19 cellular contexts compared by ENCODE assay signal in genomic region chr11:102117472-102118113, GRCh38. TPM values are rescaled to one million over a fixed set of nuclear protein-coding genes. Genes with fewer than 3 reads are reported as not detected.
DNase-seq lines count a peak whose midpoint lies in the region; ATAC-seq and TF ChIP-seq lines count a peak whose summit lies in the region.
"Had no signal": no experiment of that assay in that cellular context is flagged by ENCODE, and none has a peak within 500 bp of the region (broad histone marks: within the 10 kb centered on the region; RNA-seq: fewer than 3 reads in every experiment).

No MANE protein-coding gene starts in this region.

- H3K18ac ChIP-seq in IMR-90 (ENCODE audit: low read depth, low read length) = peak overlapping the region; percentile 24; the same call in 1 of the 2 replicates

- H4K5ac ChIP-seq in IMR-90 (ENCODE audit: low read depth, low read length) = no peak overlapping the region

- no peak for TF ChIP-seq POLR2A in IMR-90 (IDR thresholded peaks at IDR 0.05; ENCODE audit: low read depth, low read length)

- H3K4me1 Mint-ChIP-seq in chondrocyte (ENCODE audit: low read depth) (peaks cover 83% of the 10 kb centered on the region), nephron (peaks cover 68% of the 10 kb centered on the region)

- H3K4me1 ChIP-seq in A673 (ENCODE audit: insufficient read depth, low read length, poor library complexity, severe bottlenecking) (peaks cover 76% of the 10 kb centered on the region), IMR-90 (ENCODE audit: control insufficient read depth, insufficient read depth, low read length) (peaks cover 26% of the 10 kb centered on the region)

- H2AK9ac ChIP-seq in IMR-90 (replicated peaks; ENCODE audit: low read depth, low read length, poor library complexity) = no peak overlapping the region

- dilution Hi-C loops in IMR-90 (cut with HindIII; ENCODE audit: low sequenced_read_pairs, unreplicated experiment) = no loop called here

- H3K9me1 ChIP-seq in IMR-90 (ENCODE audit: insufficient read depth, low read length) = peaks cover 8% of the 10 kb centered on the region

- POLR2A ChIA-PET in A673 (lab: Charles Lee; ENCODE audit: low non-redundant PET) (interaction anchor here (0.7 to 0.8 kb wide), 2 partner anchors 24 to 70 kb away, joined by 3 to 4 read pairs; no protein-coding TSS in a partner anchor), IMR-90 (lab: Charles Lee; ENCODE audit: unreplicated experiment) (interaction anchor here (0.6 kb wide), 1 partner anchor 244 kb away, joined by 3 read pairs; no protein-coding TSS in a partner anchor)

- intact Hi-C loops in A673 (cut with micrococcal nuclease; ENCODE audit: unreplicated experiment) = loop anchor here (10.0 kb wide), 1 partner anchor 157 kb away; no protein-coding TSS in a partner anchor
- intact Hi-C loops in IMR-90 (cut with micrococcal nuclease) = no loop called here

- peak overlapping the region; percentile 23 for H3K4me3 ChIP-seq in A673 (ENCODE audit: low read depth, low read length, poor library complexity, severe bottlenecking)
- H3K4me3 ChIP-seq in IMR-90 (ENCODE audit: insufficient read depth, low read depth, low read length) = peak overlapping the region; percentile 26; the same call in 1 of the 2 replicates
- H3K4me3 ChIP-seq: cardiac muscle cell, K562, left lung had no signal

- no CpG with 5 or more reads among the region's 4 CpGs for WGBS in IMR-90 (ENCODE audit: extremely low coverage in 2 of 2, insufficient read length in 1 of 2), 2 experiments

- peak overlapping the region; percentile 13; the same call in 1 of the 2 replicates for H3K23ac ChIP-seq in IMR-90 (ENCODE audit: low read depth, low read length)

- peaks cover 48% of the 10 kb centered on the region for H4K20me1 ChIP-seq in IMR-90 (ENCODE audit: insufficient read depth, low read length)

- H3K36me3 ChIP-seq in A673 (ENCODE audit: insufficient read depth, low read length, poor library complexity, severe bottlenecking) (peaks cover 15% of the 10 kb centered on the region), IMR-90 (ENCODE audit: control insufficient read depth, insufficient read depth, low read length) (peaks cover 6% of the 10 kb centered on the region)
- H3K36me3 ChIP-seq: left lung had no signal

- H3K56ac ChIP-seq in IMR-90 (ENCODE audit: extremely low read depth, insufficient read depth, low read length) = no peak overlapping the region

- peak overlapping the region in 1 of 2 experiments; percentile 7; a peak in 1 of 4 replicates for H4K8ac ChIP-seq in IMR-90 (ENCODE audit: low read depth in 2 of 2, low read length in 2 of 2)

- CTCF ChIA-PET in A673 (lab: Charles Lee) (no interaction called here), IMR-90 (lab: Yijun Ruan, JAX) (interaction anchor here (1.5 kb wide), 1 partner anchor 22 kb away, joined by 3 read pairs; no protein-coding TSS in a partner anchor)

- H3K27me3 ChIP-seq in A673 (replicated peaks; ENCODE audit: insufficient read depth, low read depth, low read length, poor library complexity) = no peaks in the 10 kb centered on the region
- H3K27me3 ChIP-seq in IMR-90 (ENCODE audit: control insufficient read depth, insufficient read depth, low read length) = no peaks in the 10 kb centered on the region
- H3K27me3 ChIP-seq: cardiac muscle cell had no signal

- H2BK15ac ChIP-seq in IMR-90 (ENCODE audit: low read depth, low read length) = no peak overlapping the region

- no peak overlapping the region for H4K91ac ChIP-seq in IMR-90 (ENCODE audit: insufficient read depth, low read depth, low read length)

- H3K9me3 Mint-ChIP-seq in chondrocyte (ENCODE audit: low read depth) (no peaks in the 10 kb centered on the region), nephron (no peaks in the 10 kb centered on the region)

- peak; percentile 86 for DNase-seq in A673 (ENCODE audit: low spot score)
- peak; percentile 48 for DNase-seq in IMR-90
- DNase-seq in chondrocyte (ENCODE audit: low spot score) = no peak
- no peak for DNase-seq in cerebellum (ENCODE audit: low spot score)
- DNase-seq in kidney glomerular epithelial cell (lab: John Stamatoyannopoulos, UW) = no peak
- no peak for DNase-seq in activated T-cell treated with anti-CD3 and anti-CD28 coated beads, Interleukin-2, amount 50 U/mL, for 1 hour
- DNase-seq: activated naive CD4-positive, alpha-beta T cell; COR-L47; hypothalamus; left lung; naive B cell; NCI-H1436 treated with DMSO at 0.1 percent for 48 hours; NCI-H446 treated with DMSO at 0.1 percent for 48 hours; retina; stimulated activated CD4-positive, alpha-beta T cell treated with anti-CD3 and anti-CD28 coated beads, Interleukin-2, amount 100 ng/mL, for 48 hours had no signal

- peak overlapping the region; percentile 64 for H3K27ac Mint-ChIP-seq in chondrocyte (ENCODE audit: unreplicated experiment)
- H3K27ac Mint-ChIP-seq in nephron = peak overlapping the region; percentile 79 to 100 (median 86)
- H3K27ac Mint-ChIP-seq: naive B cell had no signal

- peak overlapping the region; percentile 5; the same call in 1 of the 2 replicates for H3K4ac ChIP-seq in IMR-90 (ENCODE audit: low read depth, low read length)

- H3K79me1 ChIP-seq in IMR-90 (ENCODE audit: low read depth in 1 of 2, low read length in 2 of 2) = peaks cover 0 to 34% of the 10 kb centered on the region in 2 experiments; a peak in 2 of 4 replicates

- TF ChIP-seq CTCF in A673 (conservative IDR thresholded peaks at IDR 0.05; ENCODE audit: low read depth, low read length) (no peak), IMR-90 (conservative IDR thresholded peaks at IDR 0.05; ENCODE audit: low read depth, low read length) (no peak), chondrocyte (IDR thresholded peaks at IDR 0.05) (no peak), nephron (IDR thresholded peaks at IDR 0.05; ENCODE audit: unreplicated experiment in 3 of 3) (no peak)

- no peak overlapping the region for H3K9ac ChIP-seq in IMR-90 (ENCODE audit: low read depth, low read length)

- peak overlapping the region; percentile 75 for H3K27ac ChIP-seq in A673 (ENCODE audit: low read depth, low read length, poor library complexity, severe bottlenecking)
- H3K27ac ChIP-seq in IMR-90 (ENCODE audit: insufficient read depth, low read length) = peak overlapping the region; percentile 62; the same call in 1 of the 2 replicates

- H3K27me3 Mint-ChIP-seq in chondrocyte (ENCODE audit: low read depth) = no peaks in the 10 kb centered on the region
- no peaks in the 10 kb centered on the region for H3K27me3 Mint-ChIP-seq in nephron (ENCODE audit: low read depth)

- H3K14ac ChIP-seq in IMR-90 (replicated peaks; ENCODE audit: low read depth, low read length) = peak overlapping the region; percentile 64; the same call in 1 of the 2 replicates

- H3K9me3 ChIP-seq in A673 (ENCODE audit: low read depth, low read length, poor library complexity, severe bottlenecking) (no peaks in the 10 kb centered on the region), IMR-90 (ENCODE audit: control insufficient read depth, insufficient read depth, low read length) (no peaks in the 10 kb centered on the region)
- H3K9me3 ChIP-seq: left lung had no signal

- H2AFZ ChIP-seq in IMR-90 (replicated peaks; ENCODE audit: low read length, poor library complexity) = no peak overlapping the region

- no peak for TF ChIP-seq RAD21 in IMR-90 (IDR thresholded peaks at IDR 0.05; ENCODE audit: low read length)

- H3K4me2 ChIP-seq in IMR-90 (ENCODE audit: low read depth, low read length) = peak overlapping the region; percentile 95

- no peak overlapping the region for H3K4me3 Mint-ChIP-seq in chondrocyte (ENCODE audit: unreplicated experiment)
- H3K4me3 Mint-ChIP-seq in nephron = peak overlapping the region in 2 of 3 experiments; percentile 3 to 26
- H3K4me3 Mint-ChIP-seq: naive B cell had no signal

- H3K36me3 Mint-ChIP-seq in chondrocyte (ENCODE audit: low read depth) (peaks cover 2% of the 10 kb centered on the region), nephron (ENCODE audit: low read depth) (peaks cover 52% of the 10 kb centered on the region)
- H3K36me3 Mint-ChIP-seq: naive B cell had no signal

- in situ Hi-C loops in IMR-90 (cut with MboI; ENCODE audit: low sequenced_read_pairs) = no loop called here

- peak overlapping the region; percentile 12; the same call in 1 of the 2 replicates for H2BK20ac ChIP-seq in IMR-90 (ENCODE audit: low read depth, low read length)

- H2BK5ac ChIP-seq in IMR-90 (ENCODE audit: low read depth, low read length, poor library complexity, severe bottlenecking) = peak overlapping the region; percentile 33

- peak overlapping the region; percentile 58; the same call in 1 of the 2 replicates for H2BK120ac ChIP-seq in IMR-90 (ENCODE audit: low read depth, low read length)

- no peak overlapping the region for H2AK5ac ChIP-seq in IMR-90 (ENCODE audit: low read depth, low read length)

- ATAC-seq in IMR-90 (ENCODE audit: low read depth) (peak; percentile 38), GM19455 (IDR thresholded peaks at IDR 0.05; ENCODE audit: unreplicated experiment) (no peak)
- ATAC-seq: K562, left lung had no signal

- BruUV-seq in A673 (replicated peaks; lab: Mats Ljungman, UMichigan) (no TSS peak), IMR-90 (replicated peaks; lab: Mats Ljungman, UMichigan) (no TSS peak)

TF ChIP-seq in IMR-90, 13 proteins besides CTCF, POLR2A, EP300 and RAD21:
- no peak for TF ChIP-seq FOS (IDR thresholded peaks at IDR 0.05; ENCODE audit: low read depth, low read length)
- TF ChIP-seq NFE2L2 (IDR thresholded peaks at IDR 0.05; ENCODE audit: low read depth, low read length) = no peak
- TF ChIP-seq MAFK (IDR thresholded peaks at IDR 0.05; ENCODE audit: low read depth, low read length) = 0 out of 2 replicates have a peak, but pooled peaks have one; percentile 7
- no peak for TF ChIP-seq ELK1 (IDR thresholded peaks at IDR 0.05; ENCODE audit: borderline replicate concordance, low read depth, low read length)
TF ChIP-seq in IMR-90: peak in this region for 1.

RNA-seq across cellular contexts. Expression of gene YAP1, which starts 7.3 kb away (rescaled TPM):
- 124 and 134 TPM in 2 replicates for total RNA-seq in A673 (2021)
- 207 and 251 TPM in 2 replicates for total RNA-seq in IMR-90 (2012; rRNA removed)
- polyA plus RNA-seq in IMR-90 (2012; rRNA removed) = 116 and 121 TPM in 2 replicates
- 43.6 and 73.6 TPM in 2 replicates for polyA plus RNA-seq in IMR-90 (2012; cell fraction: cytosol; rRNA removed)
- polyA plus RNA-seq in IMR-90 (2012; cell fraction: nucleus; rRNA removed; ENCODE audit: low replicate concordance) = 55.7 and 77.4 TPM in 2 replicates
- total RNA-seq in chondrocyte = 114 to 132 TPM (median 116 TPM) in 3 replicates
- total RNA-seq in cerebellum = 41.6 TPM
- polyA plus RNA-seq: K562 had no signal

Comparison
In these comparisons a context has a peak if more than half of its experiments do, and no peak if none do; other contexts are left out.
1. DNase-seq: peak in A673 (single experiment) and IMR-90 (single experiment); none in chondrocyte (single experiment), cerebellum (single experiment), kidney glomerular epithelial cell (single experiment) and activated T-cell treated with anti-CD3 and anti-CD28 coated beads, Interleukin-2, amount 50 U/mL, for 1 hour (single experiment).